ENCODE assay signal across 16 cellular contexts in the genomic region with DNA sequence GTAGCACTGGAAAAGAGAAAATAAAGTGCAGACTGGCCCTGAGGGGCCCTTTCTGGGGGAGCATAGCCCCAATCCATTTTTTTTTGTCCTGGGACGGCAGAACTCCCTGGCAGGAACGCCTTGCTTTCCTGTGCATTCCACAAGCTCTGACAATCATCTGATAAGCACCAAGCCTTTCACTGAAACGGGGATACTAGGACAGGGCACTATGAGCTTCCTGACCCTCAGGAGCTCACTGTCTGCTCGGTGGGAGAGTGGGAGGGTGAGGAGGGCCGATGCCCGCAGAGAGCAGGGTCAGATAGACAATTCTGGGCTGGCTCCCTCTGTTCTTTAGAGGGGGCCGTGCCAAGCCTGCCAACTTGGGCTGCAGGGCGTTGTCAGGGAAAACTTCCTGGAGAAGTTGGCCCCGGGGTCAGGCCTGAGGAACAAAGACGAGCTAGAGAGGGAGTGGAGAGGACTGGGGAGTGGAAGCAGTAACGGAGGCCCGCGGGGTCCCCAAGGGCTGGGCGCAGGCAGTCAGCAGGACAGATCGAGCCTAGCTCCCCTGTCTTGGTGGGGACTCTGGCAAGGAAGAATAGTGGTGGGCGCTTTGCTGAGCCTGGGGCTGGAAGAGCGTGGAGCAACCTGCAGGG.
DNase-seq lines count a peak whose midpoint lies in the region; ATAC-seq, FAIRE-seq and TF ChIP-seq lines count a peak whose summit lies in the region.
"Had no signal": no experiment of that assay in that cellular context is flagged by ENCODE, and none has a peak within 500 bp of the region (broad histone marks: within the 10 kb centered on the region; RNA-seq: fewer than 3 reads in every experiment).

No MANE protein-coding gene starts in this region.

- H3K27me3 Mint-ChIP-seq in Calu3 (ENCODE audit: unreplicated experiment) (no peaks in the 10 kb centered on the region), natural killer cell (ENCODE audit: low read depth in 2 of 2) (no peaks in the 10 kb centered on the region)
- H3K27me3 Mint-ChIP-seq: activated naive CD8-positive, alpha-beta T cell treated with anti-CD3 and anti-CD28 coated beads for 36 hours had no signal

- no peak for TF ChIP-seq CTCF in Calu3 (IDR thresholded peaks at IDR 0.05; ENCODE audit: unreplicated experiment)
- TF ChIP-seq CTCF in bronchial epithelial cell (IDR thresholded peaks at IDR 0.05; ENCODE audit: insufficient read depth, low read length, severe bottlenecking), result no peak
- TF ChIP-seq CTCF in natural killer cell (IDR thresholded peaks at IDR 0.05), result no peak

- no peak overlapping the region for H2AFZ ChIP-seq in neuronal stem cell (ENCODE audit: low read length)

- 46% methylated on average over 17 of the region's 17 CpGs for WGBS in right cardiac atrium
- WGBS in neuronal stem cell (ENCODE audit: extremely low coverage in 2 of 2, insufficient read length in 2 of 2, insufficient replicate concordance in 1 of 2), 2 donors, result no CpG with 5 or more reads among the region's 17 CpGs

- H3K36me3 Mint-ChIP-seq in Calu3 (ENCODE audit: insufficient read depth, unreplicated experiment) (no peaks in the 10 kb centered on the region), natural killer cell (no peaks in the 10 kb centered on the region)
- H3K36me3 Mint-ChIP-seq: activated naive CD8-positive, alpha-beta T cell treated with anti-CD3 and anti-CD28 coated beads for 36 hours; brain had no signal

- peak overlapping the region; percentile 40 for H2BK5ac ChIP-seq in neuronal stem cell (ENCODE audit: low read length)

- BruUV-seq in Calu3 (replicated peaks; lab: Mats Ljungman, UMichigan), result no TSS peak

- FAIRE-seq in bronchial epithelial cell (lab: Jason Lieb, UNC), result no peak
- FAIRE-seq: D721Med had no signal

- intact Hi-C loops in Calu3 (cut with micrococcal nuclease; ENCODE audit: unreplicated experiment) (no loop called here), right cardiac atrium (cut with DNase I) (no loop called here), natural killer cell (cut with micrococcal nuclease) (no loop called here)

- H3K4me3 ChIP-seq in bronchial epithelial cell (ENCODE audit: low read depth, low read length), result no peak overlapping the region
- H3K4me3 ChIP-seq in right cardiac atrium (ENCODE audit: low read length), result no peak overlapping the region
- H3K4me3 ChIP-seq in neuronal stem cell (ENCODE audit: low read length in 2 of 2), result no peak overlapping the region

- H3K27ac ChIP-seq in right cardiac atrium (ENCODE audit: low read length) (no peak overlapping the region), neuronal stem cell (replicated peaks; ENCODE audit: low read length) (no peak overlapping the region)
- H3K27ac ChIP-seq: foreskin keratinocyte had no signal

- peak; percentile 58 to 76 for ATAC-seq in right cardiac atrium
- no peak for ATAC-seq in natural killer cell
- no peak for ATAC-seq in HG03108 (IDR thresholded peaks at IDR 0.05; ENCODE audit: unreplicated experiment)
- ATAC-seq in GM18519 (IDR thresholded peaks at IDR 0.05; ENCODE audit: low FRiP score, unreplicated experiment), result no peak
- ATAC-seq: foreskin keratinocyte had no signal

- no peak overlapping the region for H3K23ac ChIP-seq in neuronal stem cell (ENCODE audit: low read depth, low read length, poor library complexity)

- peak overlapping the region; percentile 12 for H3K4ac ChIP-seq in neuronal stem cell (ENCODE audit: low read length)

- H3K36me3 ChIP-seq in bronchial epithelial cell (ENCODE audit: control insufficient read depth, insufficient read depth, low read length), result no peaks in the 10 kb centered on the region
- H3K36me3 ChIP-seq in neuronal stem cell (replicated peaks in 1 of 2; ENCODE audit: control insufficient read depth in 2 of 2, insufficient read depth in 2 of 2, low read length in 2 of 2), result no peaks in the 10 kb centered on the region

- no peak overlapping the region for H3K14ac ChIP-seq in neuronal stem cell (ENCODE audit: low read length)

- no peak overlapping the region for H2BK12ac ChIP-seq in neuronal stem cell (ENCODE audit: low read length)

- peak overlapping the region; percentile 52 for H3K18ac ChIP-seq in neuronal stem cell (ENCODE audit: low read length)

- CTCF ChIA-PET in Calu3 (lab: Charles Lee), result interaction anchor here (1.9 kb wide), 1 partner anchor 10 kb away, joined by 8 read pairs; no protein-coding TSS in a partner anchor

- H3K9me3 Mint-ChIP-seq in Calu3 (ENCODE audit: low read depth, unreplicated experiment), result peaks cover 2% of the 10 kb centered on the region
- no peaks in the 10 kb centered on the region for H3K9me3 Mint-ChIP-seq in natural killer cell
- H3K9me3 Mint-ChIP-seq: activated naive CD8-positive, alpha-beta T cell treated with anti-CD3 and anti-CD28 coated beads for 36 hours had no signal

- H3K79me1 ChIP-seq in neuronal stem cell (ENCODE audit: low read depth, low read length), result no peaks in the 10 kb centered on the region

- H3K9me3 ChIP-seq in right cardiac atrium (ENCODE audit: control insufficient read depth, low read length) (no peaks in the 10 kb centered on the region), neuronal stem cell (replicated peaks in 1 of 2; ENCODE audit: control insufficient read depth in 2 of 2, insufficient read depth in 1 of 2, low read depth in 1 of 2, low read length in 2 of 2) (no peaks in the 10 kb centered on the region)

- H3K4me3 Mint-ChIP-seq in Calu3 (ENCODE audit: low read depth, unreplicated experiment) (peak overlapping the region; percentile 23), natural killer cell (no peak overlapping the region)
- H3K4me3 Mint-ChIP-seq: activated naive CD8-positive, alpha-beta T cell treated with anti-CD3 and anti-CD28 coated beads for 36 hours; brain had no signal

- no peak overlapping the region for H3K9ac ChIP-seq in neuronal stem cell (ENCODE audit: low read depth, low read length, poor library complexity)

- H2AK5ac ChIP-seq in neuronal stem cell (ENCODE audit: low read depth, low read length), result peak overlapping the region; percentile 45

- H3K4me1 ChIP-seq in right cardiac atrium (ENCODE audit: control insufficient read depth, insufficient read depth, low read length), result peaks cover 13% of the 10 kb centered on the region
- peaks cover 0 to 3% of the 10 kb centered on the region in 2 donors for H3K4me1 ChIP-seq in neuronal stem cell (ENCODE audit: control insufficient read depth in 2 of 2, insufficient read depth in 1 of 2, low read depth in 1 of 2, low read length in 2 of 2)
- H3K4me1 ChIP-seq: foreskin keratinocyte had no signal

- no peak overlapping the region for H2BK120ac ChIP-seq in neuronal stem cell (ENCODE audit: low read depth, low read length)

- H3K4me1 Mint-ChIP-seq in Calu3 (ENCODE audit: low read depth, unreplicated experiment) (peaks cover 54% of the 10 kb centered on the region), natural killer cell (peaks cover 38 to 59% of the 10 kb centered on the region in 2 donors)

- no peak overlapping the region for H3K4me2 ChIP-seq in neuronal stem cell (ENCODE audit: insufficient read depth, low read length, poor library complexity, severe bottlenecking)

- DNase-seq in Calu3 (peak; percentile 51), bronchial epithelial cell (ENCODE audit: low read depth) (peak; percentile 16), right cardiac atrium (peak; percentile 57 to 76 (median 71)), neuronal stem cell (ENCODE audit: low spot score) (no peak), GM19240 (ENCODE audit: insufficient read length, low spot score) (no peak), natural killer cell (no peak)
- DNase-seq: activated naive CD8-positive, alpha-beta T cell treated with anti-CD3 and anti-CD28 coated beads for 36 hours; foreskin keratinocyte; HCEC 1CT; NCI-H1105 treated with DMSO at 0.1 percent for 48 hours; occipital lobe; stimulated activated CD4-positive, alpha-beta T cell treated with anti-CD3 and anti-CD28 coated beads, Interleukin-15, amount 100 ng/mL, for 24 hours had no signal

- H4K91ac ChIP-seq in neuronal stem cell (ENCODE audit: low read depth, low read length, poor library complexity), result no peak overlapping the region

- peak overlapping the region; percentile 20 for H2BK15ac ChIP-seq in neuronal stem cell (ENCODE audit: low read length)

- no peak overlapping the region for H4K8ac ChIP-seq in neuronal stem cell (ENCODE audit: low read depth, low read length)

- H3K27ac Mint-ChIP-seq in Calu3 (ENCODE audit: unreplicated experiment) (peak overlapping the region; percentile 56), natural killer cell (no peak overlapping the region)
- H3K27ac Mint-ChIP-seq: activated naive CD8-positive, alpha-beta T cell treated with anti-CD3 and anti-CD28 coated beads for 36 hours; brain had no signal

- H3K27me3 ChIP-seq in bronchial epithelial cell (ENCODE audit: control insufficient read depth, insufficient read depth, low read length), result no peaks in the 10 kb centered on the region
- no peaks in the 10 kb centered on the region for H3K27me3 ChIP-seq in right cardiac atrium (ENCODE audit: control insufficient read depth, insufficient read depth)
- peaks cover 0 to 7% (median 0%) of the 10 kb centered on the region in 3 experiments for H3K27me3 ChIP-seq in neuronal stem cell (ENCODE audit: control insufficient read depth in 3 of 3, insufficient read depth in 3 of 3, low read depth in 1 of 3, low read length in 3 of 3)

Comparison
In these comparisons a context has a peak if more than half of its experiments do, and no peak if none do; other contexts are left out.
1. DNase-seq: peak in Calu3 (single experiment), bronchial epithelial cell (single experiment) and right cardiac atrium (3 of 3); none in neuronal stem cell (single experiment), GM19240 (single experiment) and natural killer cell (single experiment).
2. ATAC-seq: peak in right cardiac atrium (2 of 2); none in natural killer cell (0 of 3), HG03108 (single experiment) and GM18519 (single experiment).